6 cellular contexts compared by ENCODE assay signal in the genomic region with DNA sequence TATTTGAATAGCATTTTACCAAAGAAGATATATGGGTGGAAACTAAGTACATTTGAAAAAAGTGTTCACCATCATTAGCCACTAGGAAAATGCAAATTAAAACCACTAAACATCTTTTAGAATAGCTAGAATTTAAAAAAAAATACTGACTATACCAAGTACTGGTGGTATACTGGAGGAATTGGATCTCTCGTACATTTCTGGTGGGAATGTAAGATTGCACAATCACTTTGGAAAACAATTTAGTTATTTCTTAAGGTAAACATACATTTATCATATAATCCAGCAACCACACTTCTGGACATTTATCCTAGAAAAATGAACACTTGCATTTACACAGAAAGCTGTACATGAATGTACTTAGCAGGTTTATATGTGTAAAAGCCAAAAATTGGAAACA.
"Had no signal": no experiment of that assay in that cellular context is flagged by ENCODE, and none has a peak within 500 bp of the region (broad histone marks: within the 10 kb centered on the region; RNA-seq: fewer than 3 reads in every experiment).

No MANE protein-coding gene starts in this region.

- H3K36me3 Mint-ChIP-seq: IgD-negative memory B cell had no signal

- H3K4me2 ChIP-seq: KMS-11 had no signal

- H3K27ac Mint-ChIP-seq: IgD-negative memory B cell had no signal

- H3K27ac ChIP-seq: HL-60, KMS-11 had no signal

- H3K4me3 Mint-ChIP-seq: IgD-negative memory B cell had no signal

- H3K9ac ChIP-seq: KMS-11 had no signal

- DNase-seq: KBM-7, KG1 had no signal

- H3K4me1 Mint-ChIP-seq: IgD-negative memory B cell had no signal

- FAIRE-seq: HTR-8/SVneo had no signal
